1 cellular context compared by ENCODE assay signal in genomic region chr12:101713059-101713682, GRCh38.
TF ChIP-seq lines count a peak whose summit lies in the region.

No MANE protein-coding gene starts in this region.

TF ChIP-seq in GM23338, 12 proteins besides CTCF, POLR2A, EP300 and RAD21 (continued from another document):
- TF ChIP-seq, protein P1, sequence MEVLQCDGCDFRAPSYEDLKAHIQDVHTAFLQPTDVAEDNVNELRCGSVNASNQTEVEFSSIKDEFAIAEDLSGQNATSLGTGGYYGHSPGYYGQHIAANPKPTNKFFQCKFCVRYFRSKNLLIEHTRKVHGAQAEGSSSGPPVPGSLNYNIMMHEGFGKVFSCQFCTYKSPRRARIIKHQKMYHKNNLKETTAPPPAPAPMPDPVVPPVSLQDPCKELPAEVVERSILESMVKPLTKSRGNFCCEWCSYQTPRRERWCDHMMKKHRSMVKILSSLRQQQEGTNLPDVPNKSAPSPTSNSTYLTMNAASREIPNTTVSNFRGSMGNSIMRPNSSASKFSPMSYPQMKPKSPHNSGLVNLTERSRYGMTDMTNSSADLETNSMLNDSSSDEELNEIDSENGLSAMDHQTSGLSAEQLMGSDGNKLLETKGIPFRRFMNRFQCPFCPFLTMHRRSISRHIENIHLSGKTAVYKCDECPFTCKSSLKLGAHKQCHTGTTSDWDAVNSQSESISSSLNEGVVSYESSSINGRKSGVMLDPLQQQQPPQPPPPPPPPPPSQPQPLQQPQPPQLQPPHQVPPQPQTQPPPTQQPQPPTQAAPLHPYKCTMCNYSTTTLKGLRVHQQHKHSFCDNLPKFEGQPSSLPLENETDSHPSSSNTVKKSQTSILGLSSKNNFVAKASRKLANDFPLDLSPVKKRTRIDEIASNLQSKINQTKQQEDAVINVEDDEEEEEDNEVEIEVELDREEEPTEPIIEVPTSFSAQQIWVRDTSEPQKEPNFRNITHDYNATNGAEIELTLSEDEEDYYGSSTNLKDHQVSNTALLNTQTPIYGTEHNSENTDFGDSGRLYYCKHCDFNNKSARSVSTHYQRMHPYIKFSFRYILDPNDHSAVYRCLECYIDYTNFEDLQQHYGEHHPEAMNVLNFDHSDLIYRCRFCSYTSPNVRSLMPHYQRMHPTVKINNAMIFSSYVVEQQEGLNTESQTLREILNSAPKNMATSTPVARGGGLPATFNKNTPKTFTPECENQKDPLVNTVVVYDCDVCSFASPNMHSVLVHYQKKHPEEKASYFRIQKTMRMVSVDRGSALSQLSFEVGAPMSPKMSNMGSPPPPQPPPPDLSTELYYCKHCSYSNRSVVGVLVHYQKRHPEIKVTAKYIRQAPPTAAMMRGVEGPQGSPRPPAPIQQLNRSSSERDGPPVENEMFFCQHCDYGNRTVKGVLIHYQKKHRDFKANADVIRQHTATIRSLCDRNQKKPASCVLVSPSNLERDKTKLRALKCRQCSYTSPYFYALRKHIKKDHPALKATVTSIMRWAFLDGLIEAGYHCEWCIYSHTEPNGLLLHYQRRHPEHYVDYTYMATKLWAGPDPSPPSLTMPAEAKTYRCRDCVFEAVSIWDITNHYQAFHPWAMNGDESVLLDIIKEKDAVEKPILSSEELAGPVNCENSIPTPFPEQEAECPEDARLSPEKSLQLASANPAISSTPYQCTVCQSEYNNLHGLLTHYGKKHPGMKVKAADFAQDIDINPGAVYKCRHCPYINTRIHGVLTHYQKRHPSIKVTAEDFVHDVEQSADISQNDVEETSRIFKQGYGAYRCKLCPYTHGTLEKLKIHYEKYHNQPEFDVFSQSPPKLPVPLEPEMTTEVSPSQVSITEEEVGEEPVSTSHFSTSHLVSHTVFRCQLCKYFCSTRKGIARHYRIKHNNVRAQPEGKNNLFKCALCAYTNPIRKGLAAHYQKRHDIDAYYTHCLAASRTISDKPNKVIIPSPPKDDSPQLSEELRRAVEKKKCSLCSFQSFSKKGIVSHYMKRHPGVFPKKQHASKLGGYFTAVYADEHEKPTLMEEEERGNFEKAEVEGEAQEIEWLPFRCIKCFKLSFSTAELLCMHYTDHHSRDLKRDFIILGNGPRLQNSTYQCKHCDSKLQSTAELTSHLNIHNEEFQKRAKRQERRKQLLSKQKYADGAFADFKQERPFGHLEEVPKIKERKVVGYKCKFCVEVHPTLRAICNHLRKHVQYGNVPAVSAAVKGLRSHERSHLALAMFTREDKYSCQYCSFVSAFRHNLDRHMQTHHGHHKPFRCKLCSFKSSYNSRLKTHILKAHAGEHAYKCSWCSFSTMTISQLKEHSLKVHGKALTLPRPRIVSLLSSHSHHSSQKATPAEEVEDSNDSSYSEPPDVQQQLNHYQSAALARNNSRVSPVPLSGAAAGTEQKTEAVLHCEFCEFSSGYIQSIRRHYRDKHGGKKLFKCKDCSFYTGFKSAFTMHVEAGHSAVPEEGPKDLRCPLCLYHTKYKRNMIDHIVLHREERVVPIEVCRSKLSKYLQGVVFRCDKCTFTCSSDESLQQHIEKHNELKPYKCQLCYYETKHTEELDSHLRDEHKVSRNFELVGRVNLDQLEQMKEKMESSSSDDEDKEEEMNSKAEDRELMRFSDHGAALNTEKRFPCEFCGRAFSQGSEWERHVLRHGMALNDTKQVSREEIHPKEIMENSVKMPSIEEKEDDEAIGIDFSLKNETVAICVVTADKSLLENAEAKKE (CRISPR knock-in tag; IDR thresholded peaks at IDR 0.05): no peak
- TF ChIP-seq REST (IDR thresholded peaks at IDR 0.05; ENCODE audit: unreplicated experiment) (no peak), JUNB (IDR thresholded peaks at IDR 0.05; ENCODE audit: unreplicated experiment) (no peak), ETS1 (IDR thresholded peaks at IDR 0.05) (no peak), EZH2 (IDR thresholded peaks at IDR 0.05; ENCODE audit: low read depth, unreplicated experiment) (no peak), ZNF114 (CRISPR knock-in tag; IDR thresholded peaks at IDR 0.05) (no peak), CREB1 (CRISPR knock-in tag; IDR thresholded peaks at IDR 0.05; ENCODE audit: low read depth) (no peak), ZNF331 (CRISPR knock-in tag; IDR thresholded peaks at IDR 0.05; ENCODE audit: low read depth) (no peak)
TF ChIP-seq in GM23338: peak in this region for 0.
